ENCODE assay signal across 9 cellular contexts in the genomic region with DNA sequence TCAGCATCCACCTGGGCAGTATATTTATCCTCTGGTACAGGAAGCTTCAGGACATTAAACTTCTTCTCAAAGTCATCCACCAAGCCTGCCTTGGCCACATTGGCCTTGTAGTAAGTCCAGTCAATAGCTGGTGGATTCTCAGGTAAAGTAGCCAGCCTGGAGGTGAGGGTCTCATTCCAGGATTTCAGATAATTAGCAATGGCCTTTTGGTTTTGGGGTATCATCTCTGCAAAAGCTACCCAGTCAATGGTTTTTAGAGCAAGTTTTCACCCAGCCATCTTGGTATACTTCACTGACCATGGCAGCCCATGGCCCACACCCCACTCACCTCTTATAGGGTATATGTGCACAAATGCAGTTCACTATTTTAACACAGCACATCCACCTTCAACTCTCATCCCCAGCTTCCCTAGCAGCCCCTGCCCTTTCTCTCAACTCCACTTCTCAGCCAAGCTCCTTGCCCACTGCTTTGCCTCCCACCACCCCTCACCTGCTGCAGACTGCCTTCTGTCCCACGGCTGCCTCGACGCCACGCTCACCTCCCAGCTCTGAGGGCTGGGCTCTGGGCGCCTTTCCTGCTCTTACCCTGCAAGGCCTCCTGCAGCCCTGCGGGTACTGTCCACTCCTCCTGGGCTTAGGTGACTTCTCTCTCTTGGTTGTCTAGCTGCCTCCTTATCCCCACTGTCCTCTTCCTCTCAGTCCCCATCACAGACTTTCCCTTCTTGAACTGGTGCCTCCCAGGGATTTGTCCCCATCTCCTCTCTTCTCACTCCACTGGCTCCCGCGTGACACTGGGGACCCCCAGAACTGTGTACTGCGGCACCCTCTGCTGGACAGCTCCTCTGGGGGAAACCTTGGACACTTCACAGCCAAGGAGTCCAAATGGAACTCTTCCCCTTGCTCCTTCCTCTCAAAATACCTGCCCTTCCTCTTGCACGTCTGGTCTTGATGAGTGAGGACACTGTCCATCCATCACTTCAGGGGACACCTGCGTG. TPM values are rescaled to one million over a fixed set of nuclear protein-coding genes. Genes with fewer than 3 reads are reported as not detected.
DNase-seq lines count a peak whose midpoint lies in the region; ATAC-seq, FAIRE-seq and TF ChIP-seq lines count a peak whose summit lies in the region.
"Had no signal": no experiment of that assay in that cellular context is flagged by ENCODE, and none has a peak within 500 bp of the region (broad histone marks: within the 10 kb centered on the region; RNA-seq: fewer than 3 reads in every experiment).

No MANE protein-coding gene starts in this region.

- H3K4me1 ChIP-seq in DND-41 (ENCODE audit: insufficient read depth, low read length), result no peaks in the 10 kb centered on the region
- H3K4me1 ChIP-seq in GM23338 (ENCODE audit: insufficient read depth), result no peaks in the 10 kb centered on the region
- peaks cover 3% of the 10 kb centered on the region for H3K4me1 ChIP-seq in keratinocyte (ENCODE audit: control insufficient read depth, extremely low read depth, insufficient read depth, low read length)

- H3K79me2 ChIP-seq in DND-41 (ENCODE audit: insufficient read depth, low read length) (no peaks in the 10 kb centered on the region), GM23338 (replicated peaks; ENCODE audit: insufficient read depth) (no peaks in the 10 kb centered on the region), keratinocyte (ENCODE audit: control insufficient read depth, insufficient read depth, low read length) (no peaks in the 10 kb centered on the region)

- no peak overlapping the region for H3K4me3 Mint-ChIP-seq in GM23338

- peaks cover 2% of the 10 kb centered on the region for H3K27me3 ChIP-seq in DND-41 (ENCODE audit: insufficient read depth, low read length, poor library complexity)
- no peaks in the 10 kb centered on the region for H3K27me3 ChIP-seq in GM23338 (ENCODE audit: insufficient read depth)
- H3K27me3 ChIP-seq in keratinocyte (ENCODE audit: control insufficient read depth, extremely low read depth, insufficient read depth, low read length), result peaks cover 23% of the 10 kb centered on the region

- FAIRE-seq in keratinocyte (lab: Jason Lieb, UNC), result no peak

- H3K27ac ChIP-seq in DND-41 (ENCODE audit: low read length) (no peak overlapping the region), GM23338 (ENCODE audit: low read depth) (no peak overlapping the region), keratinocyte (ENCODE audit: control insufficient read depth, insufficient read depth, low read length) (no peak overlapping the region)

- H3K9ac ChIP-seq in DND-41 (ENCODE audit: low read depth, low read length), result no peak overlapping the region
- H3K9ac ChIP-seq in keratinocyte (ENCODE audit: control insufficient read depth, extremely low read depth, insufficient read depth, low read length), result no peak overlapping the region

- H3F3A ChIP-seq in GM23338 (replicated peaks; ENCODE audit: low read depth), result no peaks in the 10 kb centered on the region

- H2AFZ ChIP-seq in DND-41 (ENCODE audit: low read depth, low read length), result no peak overlapping the region
- H2AFZ ChIP-seq in GM23338, result peak overlapping the region; percentile 89
- no peak overlapping the region for H2AFZ ChIP-seq in keratinocyte (ENCODE audit: control insufficient read depth, low read length)

- H3K4me3 ChIP-seq in DND-41 (ENCODE audit: low read depth in 1 of 2, low read length in 2 of 2) (no peak overlapping the region), GM23338 (no peak overlapping the region), WI38 (ENCODE audit: low read depth, low read length) (no peak overlapping the region), keratinocyte (ENCODE audit: control insufficient read depth in 2 of 3, extremely low read depth in 1 of 3, insufficient read depth in 2 of 3, low read depth in 1 of 3, low read length in 3 of 3) (no peak overlapping the region)

- no peak overlapping the region for H3K27ac Mint-ChIP-seq in GM23338

- dilution Hi-C loops in keratinocyte (cut with MboI; ENCODE audit: extremely low pct_ligation_motif_present, low sequenced_read_pairs), result no loop called here

- H3K9me3 ChIP-seq in DND-41 (ENCODE audit: insufficient read depth, low read length, severe bottlenecking) (no peaks in the 10 kb centered on the region), keratinocyte (ENCODE audit: control insufficient read depth, low read depth, low read length) (no peaks in the 10 kb centered on the region)

- H3K4me1 Mint-ChIP-seq in GM23338, result no peaks in the 10 kb centered on the region

- H3K36me3 ChIP-seq in DND-41 (ENCODE audit: insufficient read depth, low read length) (no peaks in the 10 kb centered on the region), GM23338 (ENCODE audit: insufficient read depth) (no peaks in the 10 kb centered on the region), keratinocyte (ENCODE audit: control insufficient read depth in 2 of 2, extremely low read depth in 1 of 2, insufficient read depth in 2 of 2, low read length in 2 of 2) (no peaks in the 10 kb centered on the region)

- H3K9me3 Mint-ChIP-seq in GM23338, result no peaks in the 10 kb centered on the region

- TF ChIP-seq CTCF in DND-41 (IDR thresholded peaks at IDR 0.05; ENCODE audit: borderline replicate concordance, extremely low read depth, low read length, poor library complexity, severe bottlenecking) (peak; percentile 54), GM23338 (conservative IDR thresholded peaks at IDR 0.05; ENCODE audit: low read depth in 2 of 2) (peak; percentile 62 to 82), WI38 (IDR thresholded peaks at IDR 0.05; ENCODE audit: low read depth, low read length) (0 out of 2 replicates have a peak, but pooled peaks have one; percentile 41), keratinocyte (optimal IDR thresholded peaks at IDR 0.05 in 1 of 3, IDR thresholded peaks at IDR 0.05 in 1 of 3, conservative IDR thresholded peaks at IDR 0.05 in 1 of 3; ENCODE audit: extremely low read depth in 1 of 3, insufficient read depth in 2 of 3, low read length in 3 of 3) (peak; percentile 22 to 58 (median 24))

- H3K27me3 Mint-ChIP-seq in GM23338 (ENCODE audit: insufficient read depth, low read depth, poor library complexity), result peaks cover 5% of the 10 kb centered on the region

- DNase-seq in DND-41 (peak; percentile 23), GM23338 (ENCODE audit: low spot score) (peak; percentile 77), keratinocyte (ENCODE audit: low read depth, low spot score) (no peak), NCI-H2107 (lab: John Stamatoyannopoulos, UW) (no peak), midbrain (lab: John Stamatoyannopoulos, UW) (no peak)
- DNase-seq: activated effector memory CD4-positive, alpha-beta T cell treated with anti-CD3 and anti-CD28 coated beads, Interleukin-2, amount 50 U/mL, for 16 hours had no signal

- 0 out of 2 replicates have a peak, but pooled peaks cover 3% of the 10 kb centered on the region for H3K9me2 ChIP-seq in GM23338 (ENCODE audit: insufficient read depth)

- H3K9me1 ChIP-seq in keratinocyte (ENCODE audit: control insufficient read depth, extremely low read depth, insufficient read depth, low read length), result no peaks in the 10 kb centered on the region

- H4K20me1 ChIP-seq in DND-41 (ENCODE audit: insufficient read depth, low read length) (no peaks in the 10 kb centered on the region), GM23338 (replicated peaks; ENCODE audit: insufficient read depth) (no peaks in the 10 kb centered on the region), keratinocyte (ENCODE audit: control insufficient read depth, extremely low read depth, insufficient read depth, low read length) (no peaks in the 10 kb centered on the region)

- no peak overlapping the region for H3K4me2 ChIP-seq in DND-41 (ENCODE audit: insufficient read depth, low read length)
- H3K4me2 ChIP-seq in GM23338, result no peak overlapping the region
- H3K4me2 ChIP-seq in keratinocyte (ENCODE audit: control insufficient read depth, extremely low read depth, insufficient read depth, low read depth, low read length), result no peak overlapping the region

- no peaks in the 10 kb centered on the region for H3K36me3 Mint-ChIP-seq in GM23338 (ENCODE audit: low read depth)

- ATAC-seq in DND-41 (ENCODE audit: insufficient read depth, low read depth), result no peak; the same call in 2 of the 3 replicates
- ATAC-seq in GM23338, result peak; percentile 92
- no peak for ATAC-seq in HG03520 (IDR thresholded peaks at IDR 0.05; ENCODE audit: unreplicated experiment)
- no peak for ATAC-seq in GM21528 (IDR thresholded peaks at IDR 0.05; ENCODE audit: low FRiP score, unreplicated experiment)

RNA-seq across cellular contexts. Expression of a gene that starts 1.7 kb away (rescaled TPM):
- not detected in 2 replicates for total RNA-seq in GM23338 (2014; rRNA removed; shearing (Covaris generic))
- polyA plus RNA-seq in GM23338 (2016; fragmentation: Nextera tagmentation; extraction: Ambion mirVana), result not detected in 2 replicates
- polyA plus RNA-seq in keratinocyte, result 0.07 to 0.23 TPM in 2 of 3 replicates, not detected in the other
- 5.7 TPM for polyA plus RNA-seq in keratinocyte (2011; ENCODE audit: low read depth)
- polyA plus RNA-seq in keratinocyte (2011; cell fraction: cytosol; rRNA removed), result 0.03 and 0.06 TPM in 2 replicates
- 0.31 and 0.36 TPM in 2 replicates for polyA plus RNA-seq in keratinocyte (2011; cell fraction: nucleus; rRNA removed)
- polyA plus RNA-seq in keratinocyte (2012; ENCODE audit: low replicate concordance), result 3.9 TPM in 1 of 2 replicates, not detected in the other
- 0.20 to 0.32 TPM in 2 of 3 replicates, not detected in the other for polyA minus RNA-seq in keratinocyte
- not detected for polyA minus RNA-seq in keratinocyte (2011; cell fraction: cytosol; rRNA and poly(A)+ RNA removed)
- polyA minus RNA-seq in keratinocyte (2011; cell fraction: nucleus; rRNA and poly(A)+ RNA removed), result 0.74 and 1.2 TPM in 2 replicates

RNA-seq across cellular contexts. Expression of a gene that starts 33.6 kb away (rescaled TPM):
- not detected in 2 replicates for total RNA-seq in GM23338 (2014; rRNA removed; shearing (Covaris generic))
- 0.08 and 0.35 TPM in 2 replicates for polyA plus RNA-seq in GM23338 (2016; fragmentation: Nextera tagmentation; extraction: Ambion mirVana)
- not detected in 3 replicates for polyA plus RNA-seq in keratinocyte
- not detected for polyA plus RNA-seq in keratinocyte (2011; ENCODE audit: low read depth)
- polyA plus RNA-seq in keratinocyte (2011; cell fraction: cytosol; rRNA removed), result not detected in 2 replicates
- not detected in 2 replicates for polyA plus RNA-seq in keratinocyte (2011; cell fraction: nucleus; rRNA removed)
- polyA plus RNA-seq in keratinocyte (2012; ENCODE audit: low replicate concordance), result not detected in 2 replicates
- polyA minus RNA-seq in keratinocyte, result not detected in 3 replicates
- not detected for polyA minus RNA-seq in keratinocyte (2011; cell fraction: cytosol; rRNA and poly(A)+ RNA removed)
- not detected in 2 replicates for polyA minus RNA-seq in keratinocyte (2011; cell fraction: nucleus; rRNA and poly(A)+ RNA removed)

RNA-seq across cellular contexts. Expression of a gene that starts 47.6 kb away (rescaled TPM):
- not detected in 2 replicates for total RNA-seq in GM23338 (2014; rRNA removed; shearing (Covaris generic))
- polyA plus RNA-seq in GM23338 (2016; fragmentation: Nextera tagmentation; extraction: Ambion mirVana), result not detected in 2 replicates
- not detected in 3 replicates for polyA plus RNA-seq in keratinocyte
- polyA plus RNA-seq in keratinocyte (2011; ENCODE audit: low read depth), result not detected
- not detected in 2 replicates for polyA plus RNA-seq in keratinocyte (2011; cell fraction: cytosol; rRNA removed)
- not detected in 2 replicates for polyA plus RNA-seq in keratinocyte (2011; cell fraction: nucleus; rRNA removed)
- polyA plus RNA-seq in keratinocyte (2012; ENCODE audit: low replicate concordance), result not detected in 2 replicates
- polyA minus RNA-seq in keratinocyte, result not detected in 3 replicates
- polyA minus RNA-seq in keratinocyte (2011; cell fraction: cytosol; rRNA and poly(A)+ RNA removed), result not detected
- not detected in 2 replicates for polyA minus RNA-seq in keratinocyte (2011; cell fraction: nucleus; rRNA and poly(A)+ RNA removed)

Comparison
In these comparisons a context has a peak if more than half of its experiments do, and no peak if none do; other contexts are left out.
1. DNase-seq: peak in DND-41 (single experiment) and GM23338 (single experiment); none in keratinocyte (single experiment), NCI-H2107 (single experiment) and midbrain (single experiment).
2. Peak in every context shown above with its lines, with median percentiles within 50 percentile points of each other: CTCF ChIP-seq.